ENCODE assay signal across 1 cellular context in the genomic region with DNA sequence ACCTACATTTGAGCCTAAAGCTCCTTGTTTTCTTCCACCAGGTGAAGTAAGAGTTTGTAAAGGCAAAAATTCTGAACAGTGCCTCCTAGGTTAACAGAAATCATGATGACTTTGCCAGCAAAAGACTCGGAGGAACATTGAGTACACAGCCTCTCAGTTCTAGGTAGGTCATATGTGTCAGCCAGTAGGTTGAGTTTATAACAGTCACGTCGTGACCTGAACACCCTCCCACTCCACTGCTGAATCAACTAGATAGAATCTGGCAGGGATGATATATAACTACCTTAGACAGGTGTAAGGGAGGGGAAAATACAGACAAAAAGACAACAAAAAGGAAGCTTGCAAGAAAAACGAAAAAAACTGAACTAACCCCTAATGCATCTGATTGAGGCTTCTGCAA.
TF ChIP-seq lines count a peak whose summit lies in the region.

No MANE protein-coding gene starts in this region.

TF ChIP-seq in A549, 52 proteins besides CTCF, POLR2A, EP300 and RAD21:
- no peak for TF ChIP-seq RFX5 (IDR thresholded peaks at IDR 0.05)
- TF ChIP-seq HEYL (CRISPR knock-in tag; IDR thresholded peaks at IDR 0.05): no peak
- no peak for TF ChIP-seq HDAC2 (IDR thresholded peaks at IDR 0.05)
- TF ChIP-seq ZSCAN20 (CRISPR knock-in tag; IDR thresholded peaks at IDR 0.05): no peak
- TF ChIP-seq, protein P1, sequence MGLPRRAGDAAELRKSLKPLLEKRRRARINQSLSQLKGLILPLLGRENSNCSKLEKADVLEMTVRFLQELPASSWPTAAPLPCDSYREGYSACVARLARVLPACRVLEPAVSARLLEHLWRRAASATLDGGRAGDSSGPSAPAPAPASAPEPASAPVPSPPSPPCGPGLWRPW (IDR thresholded peaks at IDR 0.05): no peak
- no peak for TF ChIP-seq CHD2 (IDR thresholded peaks at IDR 0.05; ENCODE audit: low read length, partially characterized antibody)
- TF ChIP-seq BHLHE40 (IDR thresholded peaks at IDR 0.05; ENCODE audit: low read depth, low read length): no peak
- no peak for TF ChIP-seq NR3C1 (IDR thresholded peaks at IDR 0.05)
- TF ChIP-seq EHF (CRISPR knock-in tag; IDR thresholded peaks at IDR 0.05): no peak
- TF ChIP-seq RNF2 (IDR thresholded peaks at IDR 0.05; ENCODE audit: borderline replicate concordance, low read depth): no peak
- TF ChIP-seq, protein P2, sequence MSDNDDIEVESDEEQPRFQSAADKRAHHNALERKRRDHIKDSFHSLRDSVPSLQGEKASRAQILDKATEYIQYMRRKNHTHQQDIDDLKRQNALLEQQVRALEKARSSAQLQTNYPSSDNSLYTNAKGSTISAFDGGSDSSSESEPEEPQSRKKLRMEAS (IDR thresholded peaks at IDR 0.05): no peak
- TF ChIP-seq, protein P3, sequence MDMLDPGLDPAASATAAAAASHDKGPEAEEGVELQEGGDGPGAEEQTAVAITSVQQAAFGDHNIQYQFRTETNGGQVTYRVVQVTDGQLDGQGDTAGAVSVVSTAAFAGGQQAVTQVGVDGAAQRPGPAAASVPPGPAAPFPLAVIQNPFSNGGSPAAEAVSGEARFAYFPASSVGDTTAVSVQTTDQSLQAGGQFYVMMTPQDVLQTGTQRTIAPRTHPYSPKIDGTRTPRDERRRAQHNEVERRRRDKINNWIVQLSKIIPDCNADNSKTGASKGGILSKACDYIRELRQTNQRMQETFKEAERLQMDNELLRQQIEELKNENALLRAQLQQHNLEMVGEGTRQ (IDR thresholded peaks at IDR 0.05): no peak
- no peak for TF ChIP-seq SREBF2 (IDR thresholded peaks at IDR 0.05)
- TF ChIP-seq CBX2 (IDR thresholded peaks at IDR 0.05; ENCODE audit: borderline replicate concordance, low read depth): no peak
- no peak for TF ChIP-seq CBX8 (IDR thresholded peaks at IDR 0.05)
- no peak for TF ChIP-seq JUNB (IDR thresholded peaks at IDR 0.05)
- no peak for TF ChIP-seq FOSL2 (IDR thresholded peaks at IDR 0.05)
- TF ChIP-seq FOSL2 (CRISPR knock-in tag; IDR thresholded peaks at IDR 0.05): no peak
- TF ChIP-seq NPAS2 (CRISPR knock-in tag; IDR thresholded peaks at IDR 0.05; ENCODE audit: borderline replicate concordance): no peak
- TF ChIP-seq, protein P4, sequence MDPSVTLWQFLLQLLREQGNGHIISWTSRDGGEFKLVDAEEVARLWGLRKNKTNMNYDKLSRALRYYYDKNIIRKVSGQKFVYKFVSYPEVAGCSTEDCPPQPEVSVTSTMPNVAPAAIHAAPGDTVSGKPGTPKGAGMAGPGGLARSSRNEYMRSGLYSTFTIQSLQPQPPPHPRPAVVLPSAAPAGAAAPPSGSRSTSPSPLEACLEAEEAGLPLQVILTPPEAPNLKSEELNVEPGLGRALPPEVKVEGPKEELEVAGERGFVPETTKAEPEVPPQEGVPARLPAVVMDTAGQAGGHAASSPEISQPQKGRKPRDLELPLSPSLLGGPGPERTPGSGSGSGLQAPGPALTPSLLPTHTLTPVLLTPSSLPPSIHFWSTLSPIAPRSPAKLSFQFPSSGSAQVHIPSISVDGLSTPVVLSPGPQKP (IDR thresholded peaks at IDR 0.05; ENCODE audit: low read depth, low read length): no peak
- TF ChIP-seq CEBPB (IDR thresholded peaks at IDR 0.05): no peak
